11 cellular contexts compared by ENCODE assay signal in the genomic region with DNA sequence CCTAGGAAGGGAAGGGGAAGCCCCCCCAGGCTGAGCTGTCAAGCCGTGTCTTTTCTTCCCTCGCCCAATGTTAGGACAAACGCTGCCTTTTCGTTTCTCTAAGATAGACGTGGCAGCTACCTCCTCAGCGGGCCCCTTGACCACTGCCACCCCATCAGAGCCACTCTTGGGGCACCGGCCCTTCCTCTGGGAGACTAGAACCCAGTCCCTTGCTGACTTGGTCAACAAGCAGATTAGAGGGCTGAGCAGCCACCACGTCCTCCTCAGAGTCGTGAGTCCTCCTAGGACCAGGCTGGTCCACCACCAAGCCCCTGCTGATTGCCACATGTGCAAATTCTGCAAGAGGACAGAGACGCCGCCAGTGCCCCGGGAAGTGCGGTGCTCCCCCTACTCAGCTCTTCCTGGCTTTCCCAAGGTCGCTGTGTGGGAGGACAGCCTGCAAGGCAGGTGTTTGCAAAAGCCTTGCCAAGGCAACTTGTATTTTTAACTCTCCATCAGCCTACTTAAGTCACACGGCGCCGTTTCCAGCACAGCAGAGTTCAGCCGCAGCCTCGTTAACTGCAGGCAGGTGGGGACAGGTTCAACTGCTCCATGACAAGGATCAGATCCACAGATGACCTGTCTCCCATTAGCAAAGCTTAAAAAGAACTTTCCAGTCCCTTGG.
A peak's percentile ranks its signal among the peaks of the same experiment; 100 is the strongest.
DNase-seq lines count a peak whose midpoint lies in the region; ATAC-seq and TF ChIP-seq lines count a peak whose summit lies in the region.
"Had no signal": no experiment of that assay in that cellular context is flagged by ENCODE, and none has a peak within 500 bp of the region (broad histone marks: within the 10 kb centered on the region; RNA-seq: fewer than 3 reads in every experiment).

No MANE protein-coding gene starts in this region.

- intact Hi-C loops in natural killer cell (cut with micrococcal nuclease) = no loop called here
- intact Hi-C loops in body of pancreas (cut with DNase I) = no loop called here

- no peaks in the 10 kb centered on the region for H3K36me3 ChIP-seq in body of pancreas (replicated peaks in 1 of 2; ENCODE audit: insufficient read depth in 1 of 2, low read depth in 2 of 2)

- 33 to 34% methylated on average over 6 to 19 of the region's 19 CpGs for WGBS in body of pancreas, 2 donors

- peaks cover 4 to 19% of the 10 kb centered on the region in 2 donors for H3K4me1 Mint-ChIP-seq in natural killer cell
- peaks cover 0 to 3% of the 10 kb centered on the region in 2 donors for H3K4me1 Mint-ChIP-seq in natural killer cell treated with Interleukin-12 subunit alpha and Interleukin-12 subunit beta and Interleukin-15 and Interleukin-18, amount 100 ng/mL, for 72 hours (ENCODE audit: low read depth in 2 of 2)

- no peak for ATAC-seq in natural killer cell
- no peak for ATAC-seq in natural killer cell treated with Interleukin-12 subunit alpha and Interleukin-12 subunit beta and Interleukin-15 and Interleukin-18, amount 100 ng/mL, for 72 hours
- ATAC-seq in body of pancreas = peak; percentile 74
- ATAC-seq in left lobe of liver = peak; percentile 11

- no peaks in the 10 kb centered on the region for H3K9me3 ChIP-seq in body of pancreas

- peaks cover 0 to 5% of the 10 kb centered on the region in 2 donors for H3K27me3 Mint-ChIP-seq in natural killer cell (ENCODE audit: low read depth in 2 of 2)
- H3K27me3 Mint-ChIP-seq in natural killer cell treated with Interleukin-12 subunit alpha and Interleukin-12 subunit beta and Interleukin-15 and Interleukin-18, amount 100 ng/mL, for 72 hours = no peaks in the 10 kb centered on the region

- no peak overlapping the region for H3K27ac Mint-ChIP-seq in natural killer cell
- H3K27ac Mint-ChIP-seq in natural killer cell treated with Interleukin-12 subunit alpha and Interleukin-12 subunit beta and Interleukin-15 and Interleukin-18, amount 100 ng/mL, for 72 hours = no peak overlapping the region

- H3K9me3 Mint-ChIP-seq in natural killer cell = no peaks in the 10 kb centered on the region
- no peaks in the 10 kb centered on the region for H3K9me3 Mint-ChIP-seq in natural killer cell treated with Interleukin-12 subunit alpha and Interleukin-12 subunit beta and Interleukin-15 and Interleukin-18, amount 100 ng/mL, for 72 hours

- DNase-seq in natural killer cell = no peak
- DNase-seq in natural killer cell treated with Interleukin-12 subunit alpha and Interleukin-12 subunit beta and Interleukin-15 and Interleukin-18, amount 100 ng/mL, for 72 hours (ENCODE audit: low spot score) = no peak
- peak; percentile 76 to 87 (median 86) for DNase-seq in body of pancreas
- DNase-seq in left lobe of liver (ENCODE audit: low spot score) = no peak
- peak; percentile 68 for DNase-seq in ureter (ENCODE audit: low spot score)
- no peak for DNase-seq in GOT3 (lab: John Stamatoyannopoulos, UW)
- DNase-seq in NAMALWA (ENCODE audit: low spot score) = no peak
- DNase-seq in LoVo (ENCODE audit: low spot score) = no peak
- DNase-seq: activated CD4-positive, alpha-beta T cell treated with anti-CD3 and anti-CD28 coated beads for 1 hour; mesenchymal stem cell; SIG-M5 had no signal

- peaks cover 58% of the 10 kb centered on the region for H3K4me1 ChIP-seq in body of pancreas

- peaks cover 11% of the 10 kb centered on the region for H3K36me3 Mint-ChIP-seq in natural killer cell
- H3K36me3 Mint-ChIP-seq in natural killer cell treated with Interleukin-12 subunit alpha and Interleukin-12 subunit beta and Interleukin-15 and Interleukin-18, amount 100 ng/mL, for 72 hours = peaks cover 4% of the 10 kb centered on the region

- peak overlapping the region; percentile 13 for H3K4me3 Mint-ChIP-seq in natural killer cell
- no peak overlapping the region for H3K4me3 Mint-ChIP-seq in natural killer cell treated with Interleukin-12 subunit alpha and Interleukin-12 subunit beta and Interleukin-15 and Interleukin-18, amount 100 ng/mL, for 72 hours

- H3K27ac ChIP-seq in body of pancreas = peak overlapping the region; percentile 80 to 86 (median 82)

- no peak overlapping the region for H3K4me3 ChIP-seq in body of pancreas

- peak in 2 of 3 donors; percentile 23 to 24 for TF ChIP-seq POLR2A in body of pancreas (IDR thresholded peaks at IDR 0.05)

- TF ChIP-seq CTCF in natural killer cell (IDR thresholded peaks at IDR 0.05) = no peak
- TF ChIP-seq CTCF in body of pancreas (IDR thresholded peaks at IDR 0.05) = no peak

- H3K27me3 ChIP-seq in body of pancreas = no peaks in the 10 kb centered on the region

Comparison
In these comparisons a context has a peak if more than half of its experiments do, and no peak if none do; other contexts are left out.
1. ATAC-seq: peak in body of pancreas (single experiment) and left lobe of liver (single experiment); none in natural killer cell (0 of 3) and natural killer cell treated with Interleukin-12 subunit alpha and Interleukin-12 subunit beta and Interleukin-15 and Interleukin-18, amount 100 ng/mL, for 72 hours (0 of 2).
2. DNase-seq: peak in body of pancreas (4 of 4) and ureter (single experiment); none in natural killer cell (single experiment), natural killer cell treated with Interleukin-12 subunit alpha and Interleukin-12 subunit beta and Interleukin-15 and Interleukin-18, amount 100 ng/mL, for 72 hours (single experiment), left lobe of liver (single experiment), GOT3 (single experiment), NAMALWA (single experiment) and LoVo (single experiment).